Comparison of ENCODE assay signal across 17 cellular contexts in the genomic region with DNA sequence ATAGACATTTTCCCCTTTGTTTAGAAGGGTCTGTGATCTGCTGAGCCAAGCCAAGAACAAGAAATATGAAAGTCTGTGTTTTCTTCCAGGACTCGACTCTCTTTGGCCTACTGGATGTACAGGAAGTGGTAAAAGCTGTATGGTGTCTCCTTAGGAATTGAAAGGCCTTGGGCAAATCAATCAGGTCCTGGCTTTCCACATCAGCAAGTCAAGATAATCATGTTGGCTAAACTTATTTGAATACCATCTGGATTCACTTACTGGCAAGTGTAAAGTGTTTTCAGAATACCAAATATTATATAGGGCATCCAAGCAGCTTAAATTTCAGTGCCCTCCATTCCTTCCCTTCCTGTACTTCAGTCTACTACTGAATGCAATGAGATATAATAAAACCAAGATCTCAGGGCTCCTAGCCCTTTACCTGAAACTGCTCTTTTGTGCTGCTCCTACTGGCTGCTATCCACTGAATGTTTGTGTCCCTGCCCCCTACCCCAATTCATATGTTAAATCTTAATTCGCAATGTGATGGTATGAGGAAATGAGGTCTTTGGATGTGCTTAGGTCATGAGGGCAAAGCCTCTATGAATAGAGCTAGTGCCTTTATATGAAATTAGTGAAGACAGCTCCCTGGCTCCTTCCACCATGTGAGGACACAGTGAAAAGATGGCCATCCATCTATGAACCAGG.
"Had no signal": no experiment of that assay in that cellular context is flagged by ENCODE, and none has a peak within 500 bp of the region (broad histone marks: within the 10 kb centered on the region; RNA-seq: fewer than 3 reads in every experiment).

No MANE protein-coding gene starts in this region.

- H3K27ac Mint-ChIP-seq: activated B cell treated with CpG ODN at 0.5 μM for 24 hours; activated CD4-positive, alpha-beta T cell treated with anti-CD3 and anti-CD28 coated beads, Interleukin-2, amount 10 ng/mL, durations not matched to agents 7 days and 5 days; activated naive CD8-positive, alpha-beta T cell treated with anti-CD3 and anti-CD28 coated beads for 36 hours; endodermal cell; mesothelial cell of epicardium; T-helper 17 cell had no signal

- H3K9me3 Mint-ChIP-seq: activated B cell treated with CpG ODN at 0.5 μM for 24 hours; activated CD4-positive, alpha-beta T cell treated with anti-CD3 and anti-CD28 coated beads, Interleukin-2, amount 10 ng/mL, durations not matched to agents 7 days and 5 days had no signal

- ATAC-seq: left cardiac atrium, lower lobe of right lung, T-helper 17 cell had no signal

- H3K36me3 Mint-ChIP-seq: activated naive CD8-positive, alpha-beta T cell treated with anti-CD3 and anti-CD28 coated beads for 36 hours; mesothelial cell of epicardium had no signal

- H3K4me1 ChIP-seq: sigmoid colon had no signal

- FAIRE-seq: bronchial epithelial cell, urothelium cell line had no signal

- H3K9me3 ChIP-seq: ovary had no signal

- DNase-seq: activated B cell treated with CpG ODN at 0.5 μM for 24 hours; activated CD4-positive, alpha-beta T cell treated with anti-CD3 and anti-CD28 coated beads, Interleukin-2, amount 10 ng/mL, durations not matched to agents 7 days and 5 days; activated CD8-positive, alpha-beta memory T cell treated with anti-CD3 and anti-CD28 coated beads for 24 hours; activated gamma-delta T cell treated with Interleukin-2 at 50 U/mL for 16 hours; activated naive CD8-positive, alpha-beta T cell treated with anti-CD3 and anti-CD28 coated beads for 36 hours; aorta; endodermal cell; left cardiac atrium; lower lobe of right lung; ovary; sigmoid colon; spleen; stimulated activated CD4-positive, alpha-beta T cell treated with anti-CD3 and anti-CD28 coated beads, Interleukin-1b, Interleukin-23, amount 100 ng/mL, for 48 hours; T-helper 17 cell had no signal

- H3K36me3 ChIP-seq: lower lobe of right lung, ovary, sigmoid colon, spleen had no signal

- H3K27ac ChIP-seq: lower lobe of right lung, ovary, sigmoid colon, spleen had no signal

- H3K27me3 ChIP-seq: ovary, sigmoid colon, spleen had no signal

- H3K4me3 ChIP-seq: lower lobe of right lung, ovary, sigmoid colon, spleen had no signal
